ENCODE assay signal across 13 cellular contexts in genomic region chr21:35399002-35399401, GRCh38.
DNase-seq lines count a peak whose midpoint lies in the region; ATAC-seq and TF ChIP-seq lines count a peak whose summit lies in the region.
"Had no signal": no experiment of that assay in that cellular context is flagged by ENCODE, and none has a peak within 500 bp of the region (broad histone marks: within the 10 kb centered on the region; RNA-seq: fewer than 3 reads in every experiment).

No MANE protein-coding gene starts in this region.

- H4K20me1 ChIP-seq in SK-N-SH (ENCODE audit: insufficient read depth) (no peaks in the 10 kb centered on the region), hepatocyte (ENCODE audit: insufficient read depth, poor library complexity, severe bottlenecking) (no peaks in the 10 kb centered on the region)

- no peaks in the 10 kb centered on the region for H3K9me3 ChIP-seq in SK-N-SH
- no peaks in the 10 kb centered on the region for H3K9me3 ChIP-seq in hepatocyte (ENCODE audit: low read depth)
- no peaks in the 10 kb centered on the region for H3K9me3 ChIP-seq in body of pancreas
- H3K9me3 ChIP-seq: esophagus muscularis mucosa had no signal

- ATAC-seq in GM19324 (IDR thresholded peaks at IDR 0.05; ENCODE audit: low FRiP score, unreplicated experiment): no peak
- ATAC-seq in body of pancreas: no peak

- no peak for TF ChIP-seq CTCF in SK-N-SH (IDR thresholded peaks at IDR 0.05)
- TF ChIP-seq CTCF in hepatocyte (IDR thresholded peaks at IDR 0.05; ENCODE audit: poor library complexity): no peak
- no peak for TF ChIP-seq CTCF in body of pancreas (IDR thresholded peaks at IDR 0.05)

- H3K27me3 ChIP-seq in SK-N-SH (ENCODE audit: insufficient read depth) (no peaks in the 10 kb centered on the region), hepatocyte (no peaks in the 10 kb centered on the region), body of pancreas (no peaks in the 10 kb centered on the region)

- peaks cover 8% of the 10 kb centered on the region for H3F3A ChIP-seq in SK-N-SH (replicated peaks; ENCODE audit: insufficient read depth)

- no peak for TF ChIP-seq POLR2A in body of pancreas (IDR thresholded peaks at IDR 0.05)

- intact Hi-C loops in body of pancreas (cut with DNase I): loop anchor here (10.0 kb wide), 1 partner anchor 504 kb away; no protein-coding TSS in a partner anchor

- DNase-seq in ACHN (peak; percentile 19), GF-D8 (lab: John Stamatoyannopoulos, UW) (peak; percentile 50), SK-N-SH (no peak), hepatocyte (ENCODE audit: low spot score) (no peak), LoVo (ENCODE audit: low spot score) (no peak), NCI-H748 (lab: John Stamatoyannopoulos, UW; ENCODE audit: unreplicated experiment) (no peak), body of pancreas (no peak)
- DNase-seq: activated CD4-positive, CD25-positive, alpha-beta regulatory T cell; CD4-positive, alpha-beta memory T cell; central memory CD4-positive, alpha-beta T cell; midbrain had no signal

- H3K4me3 ChIP-seq in SK-N-SH (ENCODE audit: low read depth in 2 of 2, low read length in 1 of 2) (peak overlapping the region; percentile 6 to 21; a peak in 2 of 4 replicates), hepatocyte (no peak overlapping the region), body of pancreas (no peak overlapping the region)
- H3K4me3 ChIP-seq: esophagus muscularis mucosa had no signal

- TF ChIP-seq RAD21 in SK-N-SH (IDR thresholded peaks at IDR 0.05; ENCODE audit: low read length): no peak

- POLR2A ChIA-PET in SK-N-SH (lab: Yijun Ruan, JAX): no interaction called here

- peak overlapping the region; percentile 42; the same call in 1 of the 2 replicates for H3K9ac ChIP-seq in SK-N-SH

- H3K36me3 ChIP-seq in SK-N-SH (replicated peaks in 1 of 2; ENCODE audit: control insufficient read depth in 1 of 2, insufficient read depth in 2 of 2, low read length in 1 of 2): no peaks in the 10 kb centered on the region
- H3K36me3 ChIP-seq in hepatocyte (replicated peaks; ENCODE audit: insufficient read depth, low read depth): no peaks in the 10 kb centered on the region
- H3K36me3 ChIP-seq in body of pancreas (replicated peaks in 1 of 2; ENCODE audit: insufficient read depth in 1 of 2, low read depth in 2 of 2): no peaks in the 10 kb centered on the region
- H3K36me3 ChIP-seq: esophagus muscularis mucosa had no signal

- H3K4me1 ChIP-seq in SK-N-SH (ENCODE audit: control insufficient read depth in 1 of 2, insufficient read depth in 2 of 2, low read depth in 1 of 2, low read length in 1 of 2) (peaks cover 0 to 9% of the 10 kb centered on the region in 2 experiments; a peak in 2 of 4 replicates), hepatocyte (ENCODE audit: insufficient read depth) (peaks cover 6% of the 10 kb centered on the region), body of pancreas (no peaks in the 10 kb centered on the region)
- H3K4me1 ChIP-seq: esophagus muscularis mucosa had no signal

- H3K4me2 ChIP-seq in SK-N-SH (peak overlapping the region; percentile 65), hepatocyte (peak overlapping the region; percentile 24)

- H3K79me2 ChIP-seq in SK-N-SH (ENCODE audit: insufficient read depth) (no peaks in the 10 kb centered on the region), hepatocyte (no peaks in the 10 kb centered on the region)

- in situ Hi-C loops in ACHN (cut with HindIII; ENCODE audit: low pct_ligation_motif_present, low pct_unique_long_range_greater_than_20kb, low sequenced_read_pairs): no loop called here

- 0 out of 4 replicates have a peak, but pooled peaks of 1 of the 2 experiments have one; percentile 2 for TF ChIP-seq EP300 in SK-N-SH (IDR thresholded peaks at IDR 0.05; ENCODE audit: borderline replicate concordance in 1 of 2, low read depth in 1 of 2, low read length in 1 of 2)

- H3K27ac ChIP-seq in SK-N-SH (ENCODE audit: low read depth in 2 of 2, low read length in 1 of 2): peak overlapping the region; percentile 60 to 63
- peak overlapping the region; percentile 53 for H3K27ac ChIP-seq in hepatocyte
- no peak overlapping the region for H3K27ac ChIP-seq in body of pancreas
- H3K27ac ChIP-seq: esophagus muscularis mucosa had no signal

- WGBS in SK-N-SH (ENCODE audit: low lambda C conversion rate): 29% methylated on average over 5 of the region's 5 CpGs
- 69% methylated on average over 5 of the region's 5 CpGs for WGBS in hepatocyte (ENCODE audit: low lambda C conversion rate, missing lambda C conversion rate)
- 45 to 52% methylated on average over 5 of the region's 5 CpGs for WGBS in body of pancreas, 2 donors

- H2AFZ ChIP-seq in SK-N-SH (ENCODE audit: low read depth): peak overlapping the region; percentile 82
- no peak overlapping the region for H2AFZ ChIP-seq in hepatocyte

- no peaks in the 10 kb centered on the region for H3K9me2 ChIP-seq in SK-N-SH
- no peaks in the 10 kb centered on the region for H3K9me2 ChIP-seq in hepatocyte (replicated peaks; ENCODE audit: insufficient read depth)

- CTCF ChIA-PET in SK-N-SH (lab: Yijun Ruan, JAX): interaction anchor here (2.7 to 2.8 kb wide), 3 partner anchors 509 to 706 kb away, joined by 11 to 19 read pairs (median 11); no protein-coding TSS in a partner anchor

TF ChIP-seq in SK-N-SH, 30 proteins besides CTCF, POLR2A, EP300 and RAD21:
- TF ChIP-seq PBX3 (IDR thresholded peaks at IDR 0.05): peak; percentile 45; the same call in 1 of the 2 replicates
- TF ChIP-seq TCF12 (IDR thresholded peaks at IDR 0.05): peak; percentile 52
- TF ChIP-seq RFX5 (IDR thresholded peaks at IDR 0.05; ENCODE audit: low read length): no peak
- peak; percentile 36; the same call in 1 of the 2 replicates for TF ChIP-seq FOSL2 (IDR thresholded peaks at IDR 0.05; ENCODE audit: borderline replicate concordance, low read depth)
- no peak for TF ChIP-seq POLR2AphosphoS5 (IDR thresholded peaks at IDR 0.05; ENCODE audit: low read depth, low read length)
TF ChIP-seq in SK-N-SH: peak in this region for 3.

Comparison
In these comparisons a context has a peak if more than half of its experiments do, and no peak if none do; other contexts are left out.
1. DNase-seq: peak in ACHN (single experiment) and GF-D8 (single experiment); none in SK-N-SH (single experiment), hepatocyte (single experiment), LoVo (single experiment), NCI-H748 (single experiment) and body of pancreas (0 of 4).
2. H3K27ac ChIP-seq: peak in SK-N-SH (2 of 2) and hepatocyte (single experiment); none in body of pancreas (0 of 4).
3. H3K4me3 ChIP-seq: peak in SK-N-SH (2 of 2); none in hepatocyte (single experiment) and body of pancreas (0 of 2).